17 cellular contexts compared by ENCODE assay signal in the genomic region with DNA sequence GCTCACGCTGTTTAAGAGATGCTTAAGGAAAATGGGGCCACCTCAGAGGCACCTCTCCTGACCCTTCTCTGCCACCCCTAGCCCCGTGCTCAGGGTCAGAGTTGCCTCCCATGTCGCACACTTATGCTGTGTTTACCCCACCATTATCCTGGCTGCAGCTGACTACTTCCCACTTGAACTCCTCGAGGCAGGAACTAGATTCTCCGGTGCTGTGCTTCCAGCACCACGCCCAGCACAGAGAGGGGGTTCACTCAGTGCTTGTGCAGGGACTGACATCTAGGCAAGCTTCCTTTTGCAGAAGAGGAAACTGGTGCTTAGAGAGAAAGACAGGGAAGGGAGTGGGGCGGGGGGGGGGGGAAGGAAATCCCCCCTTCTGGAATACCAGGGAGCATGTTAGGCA.
"Had no signal": no experiment of that assay in that cellular context is flagged by ENCODE, and none has a peak within 500 bp of the region (broad histone marks: within the 10 kb centered on the region; RNA-seq: fewer than 3 reads in every experiment).

No MANE protein-coding gene starts in this region.

- H3K9me3 Mint-ChIP-seq: activated CD4-positive, alpha-beta T cell treated with anti-CD3 and anti-CD28 coated beads, Interleukin-2, amount 10 ng/mL, durations not matched to agents 7 days and 5 days; activated naive CD8-positive, alpha-beta T cell treated with anti-CD3 and anti-CD28 coated beads, Interleukin-2, amount 10 ng/mL, durations not matched to agents 7 days and 5 days; activated T-cell treated with anti-CD3 and anti-CD28 coated beads, Interleukin-2, amount 50 U/mL, for 24 hours; activated T-helper 2 cell treated with anti-CD3 and anti-CD28 coated beads, Interferon-gamma antibody, Interleukin-2, Interleukin-4, amounts not matched to agents 10 μg/mL and 5 μg/mL and 100 μg/mL, durations not matched to agents 14 hours and 24 hours and 36 hours; immature natural killer cell; natural killer cell; stimulated activated naive B cell treated with anti-CD40 and anti-IgM and Interleukin-4, amounts not matched to agents 10 μg/mL and 1 μg/mL and 100 μg/mL, for 72 hours had no signal

- ATAC-seq: activated CD4-positive, CD25-positive, alpha-beta regulatory T cell treated with anti-CD3 and anti-CD28 coated beads, Interleukin-2, amount 50 U/mL, for 24 hours; activated CD8-positive, alpha-beta T cell treated with anti-CD3 and anti-CD28 coated beads, Interleukin-2, amount 10 ng/mL, durations not matched to agents 7 days and 5 days; body of pancreas; natural killer cell; stimulated activated naive B cell treated with anti-CD40 and anti-IgM and Interleukin-4, amounts not matched to agents 10 μg/mL and 1 μg/mL and 100 μg/mL, for 72 hours had no signal

- H3K36me3 ChIP-seq: thoracic aorta had no signal

- H3K9me3 ChIP-seq: body of pancreas, thoracic aorta had no signal

- H3K4me1 Mint-ChIP-seq: activated CD4-positive, alpha-beta T cell treated with anti-CD3 and anti-CD28 coated beads, Interleukin-2, amount 10 ng/mL, durations not matched to agents 7 days and 5 days; stimulated activated naive B cell treated with anti-CD40 and anti-IgM and Interleukin-4, amounts not matched to agents 10 μg/mL and 1 μg/mL and 100 μg/mL, for 72 hours had no signal

- H3K27me3 ChIP-seq: body of pancreas had no signal

- H3K36me3 Mint-ChIP-seq: activated naive CD8-positive, alpha-beta T cell treated with anti-CD3 and anti-CD28 coated beads, Interleukin-2, amount 10 ng/mL, durations not matched to agents 7 days and 5 days; immature natural killer cell; natural killer cell; stimulated activated naive B cell treated with anti-CD40 and anti-IgM and Interleukin-4, amounts not matched to agents 10 μg/mL and 1 μg/mL and 100 μg/mL, for 72 hours had no signal

- H3K27ac ChIP-seq: body of pancreas, parathyroid adenoma, thoracic aorta had no signal

- H3K4me3 Mint-ChIP-seq: activated CD4-positive, alpha-beta T cell treated with anti-CD3 and anti-CD28 coated beads, Interleukin-2, amount 10 ng/mL, durations not matched to agents 7 days and 5 days; activated CD8-positive, alpha-beta T cell treated with anti-CD3 and anti-CD28 coated beads, Interleukin-2, amount 10 ng/mL, durations not matched to agents 7 days and 5 days; activated naive CD8-positive, alpha-beta T cell treated with anti-CD3 and anti-CD28 coated beads, Interleukin-2, amount 10 ng/mL, durations not matched to agents 7 days and 5 days; activated T-cell treated with anti-CD3 and anti-CD28 coated beads, Interleukin-2, amount 50 U/mL, for 24 hours; immature natural killer cell; natural killer cell; stimulated activated naive B cell treated with anti-CD40 and anti-IgM and Interleukin-4, amounts not matched to agents 10 μg/mL and 1 μg/mL and 100 μg/mL, for 72 hours had no signal

- H3K4me1 ChIP-seq: body of pancreas, parathyroid adenoma had no signal

- H3K27ac Mint-ChIP-seq: activated CD4-positive, alpha-beta T cell treated with anti-CD3 and anti-CD28 coated beads, Interleukin-2, amount 10 ng/mL, durations not matched to agents 7 days and 5 days; activated CD8-positive, alpha-beta T cell treated with anti-CD3 and anti-CD28 coated beads, Interleukin-2, amount 10 ng/mL, durations not matched to agents 7 days and 5 days; activated T-cell treated with anti-CD3 and anti-CD28 coated beads, Interleukin-2, amount 50 U/mL, for 24 hours; activated T-helper 2 cell treated with anti-CD3 and anti-CD28 coated beads, Interferon-gamma antibody, Interleukin-2, Interleukin-4, amounts not matched to agents 10 μg/mL and 5 μg/mL and 100 μg/mL, durations not matched to agents 14 hours and 24 hours and 36 hours; immature natural killer cell; natural killer cell; stimulated activated naive B cell treated with anti-CD40 and anti-IgM and Interleukin-4, amounts not matched to agents 10 μg/mL and 1 μg/mL and 100 μg/mL, for 72 hours had no signal

- H3K4me3 ChIP-seq: body of pancreas, lung, thoracic aorta had no signal

- DNase-seq: activated CD4-positive, alpha-beta T cell treated with anti-CD3 and anti-CD28 coated beads, Interleukin-2, amount 10 ng/mL, durations not matched to agents 7 days and 5 days; activated CD8-positive, alpha-beta T cell treated with anti-CD3 and anti-CD28 coated beads, Interleukin-2, amount 10 ng/mL, durations not matched to agents 7 days and 5 days; activated naive CD4-positive, alpha-beta T cell treated with Interleukin-2 at 50 U/mL for 16 hours; activated naive CD8-positive, alpha-beta T cell treated with anti-CD3 and anti-CD28 coated beads, Interleukin-2, amount 10 ng/mL, durations not matched to agents 7 days and 5 days; activated T-cell treated with anti-CD3 and anti-CD28 coated beads, Interleukin-2, amount 50 U/mL, for 24 hours; amygdala; body of pancreas; dermis blood vessel endothelial cell; effector memory CD4-positive, alpha-beta T cell; immature natural killer cell; natural killer cell; stimulated activated naive B cell treated with anti-CD40 and anti-IgM and Interleukin-4, amounts not matched to agents 10 μg/mL and 1 μg/mL and 100 μg/mL, for 72 hours had no signal
